9 cellular contexts compared by ENCODE assay signal in the genomic region with DNA sequence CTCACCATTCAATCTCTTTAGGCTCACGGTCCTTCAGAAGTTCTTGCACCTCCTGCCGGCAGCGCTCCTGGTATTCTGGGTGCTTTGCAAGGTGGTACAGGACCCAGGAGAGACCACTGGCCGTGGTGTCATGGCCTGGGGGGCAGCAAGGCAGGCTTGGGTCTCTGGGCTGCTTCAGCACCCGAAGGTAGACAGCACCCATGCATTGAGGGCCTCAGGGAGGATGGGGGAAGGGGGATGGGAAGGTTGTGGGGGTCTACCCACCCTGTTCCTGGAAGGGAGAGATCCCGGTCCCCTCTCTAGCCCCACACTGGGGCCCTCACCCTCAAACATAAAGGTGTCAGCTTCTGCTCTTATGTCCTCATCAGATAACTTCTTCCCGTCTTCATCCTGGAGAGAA. TPM values are rescaled to one million over a fixed set of nuclear protein-coding genes. Genes with fewer than 3 reads are reported as not detected.
"Had no signal": no experiment of that assay in that cellular context is flagged by ENCODE, and none has a peak within 500 bp of the region (broad histone marks: within the 10 kb centered on the region; RNA-seq: fewer than 3 reads in every experiment).

No MANE protein-coding gene starts in this region.

- H3K36me3 ChIP-seq: HAP-1 had no signal

- DNase-seq: GM23248, GOT3, H7, H9, HCEC 1CT, HFFc6 had no signal

- H3K9me3 ChIP-seq: HAP-1 had no signal

- H3K27ac ChIP-seq: GM23248 had no signal

- H3K4me1 ChIP-seq: HAP-1 had no signal

- H3K4me3 ChIP-seq: GM23248, GM23338, HAP-1 had no signal

RNA-seq across cellular contexts. Expression of gene CYP4F2, which starts 12.0 kb away (rescaled TPM):
- total RNA-seq: GM23248, GM23338, H1, H7, H9, HFFc6 had no signal

RNA-seq across cellular contexts. Expression of gene CYP4F11, which starts 48.4 kb away (rescaled TPM):
- total RNA-seq: GM23248, GM23338, H1, H7, H9, HFFc6 had no signal
